11 cellular contexts compared by ENCODE assay signal in genomic region chr11:113873241-113873626, GRCh38. TPM values are rescaled to one million over a fixed set of nuclear protein-coding genes. Genes with fewer than 3 reads are reported as not detected.
DNase-seq lines count a peak whose midpoint lies in the region; ATAC-seq and TF ChIP-seq lines count a peak whose summit lies in the region.
"Had no signal": no experiment of that assay in that cellular context is flagged by ENCODE, and none has a peak within 500 bp of the region (broad histone marks: within the 10 kb centered on the region; RNA-seq: fewer than 3 reads in every experiment).

No MANE protein-coding gene starts in this region.

- H4K20me1 ChIP-seq in hepatocyte (ENCODE audit: insufficient read depth, poor library complexity, severe bottlenecking): peaks cover 4% of the 10 kb centered on the region

- H3K36me3 Mint-ChIP-seq in activated T-cell treated with anti-CD3 and anti-CD28 coated beads, Interleukin-2, amount 50 U/mL, for 24 hours (ENCODE audit: low read depth): peaks cover 5% of the 10 kb centered on the region
- H3K36me3 Mint-ChIP-seq in activated T-helper 2 cell treated with anti-CD3 and anti-CD28 coated beads, Interferon-gamma antibody, Interleukin-2, Interleukin-4, amounts not matched to agents 10 μg/mL and 5 μg/mL and 100 μg/mL, durations not matched to agents 14 hours and 24 hours and 36 hours (ENCODE audit: low read depth): peaks cover 27% of the 10 kb centered on the region

- H3K4me1 Mint-ChIP-seq in activated T-cell treated with anti-CD3 and anti-CD28 coated beads, Interleukin-2, amount 50 U/mL, for 24 hours (ENCODE audit: low read depth): peaks cover 42% of the 10 kb centered on the region
- peaks cover 49% of the 10 kb centered on the region for H3K4me1 Mint-ChIP-seq in activated T-helper 2 cell treated with anti-CD3 and anti-CD28 coated beads, Interferon-gamma antibody, Interleukin-2, Interleukin-4, amounts not matched to agents 10 μg/mL and 5 μg/mL and 100 μg/mL, durations not matched to agents 14 hours and 24 hours and 36 hours (ENCODE audit: low read depth)
- peaks cover 56% of the 10 kb centered on the region for H3K4me1 Mint-ChIP-seq in stimulated activated naive CD8-positive, alpha-beta T cell treated with anti-CD3 and anti-CD28 coated beads, Interleukin-15, amount 100 ng/mL, for 72 hours

- no peak for TF ChIP-seq CTCF in hepatocyte (IDR thresholded peaks at IDR 0.05; ENCODE audit: poor library complexity)

- WGBS in hepatocyte (ENCODE audit: low lambda C conversion rate, missing lambda C conversion rate): 32% methylated on average over 5 of the region's 5 CpGs

- no peak overlapping the region for H3K4me3 ChIP-seq in hepatocyte

- no peaks in the 10 kb centered on the region for H3K27me3 Mint-ChIP-seq in activated T-cell treated with anti-CD3 and anti-CD28 coated beads, Interleukin-2, amount 50 U/mL, for 24 hours
- H3K27me3 Mint-ChIP-seq in activated T-helper 2 cell treated with anti-CD3 and anti-CD28 coated beads, Interferon-gamma antibody, Interleukin-2, Interleukin-4, amounts not matched to agents 10 μg/mL and 5 μg/mL and 100 μg/mL, durations not matched to agents 14 hours and 24 hours and 36 hours (ENCODE audit: low read depth): no peaks in the 10 kb centered on the region
- no peaks in the 10 kb centered on the region for H3K27me3 Mint-ChIP-seq in stimulated activated naive CD8-positive, alpha-beta T cell treated with anti-CD3 and anti-CD28 coated beads, Interleukin-15, amount 100 ng/mL, for 72 hours

- ATAC-seq in stimulated activated naive CD8-positive, alpha-beta T cell treated with anti-CD3 and anti-CD28 coated beads, Interleukin-15, amount 100 ng/mL, for 72 hours: no peak
- no peak for ATAC-seq in HG03159 (IDR thresholded peaks at IDR 0.05; ENCODE audit: unreplicated experiment)

- no peak overlapping the region for H3K27ac ChIP-seq in hepatocyte
- H3K27ac ChIP-seq: HL-60 had no signal

- peaks cover 12% of the 10 kb centered on the region for H3K4me1 ChIP-seq in hepatocyte (ENCODE audit: insufficient read depth)

- H2AFZ ChIP-seq in hepatocyte: no peak overlapping the region

- H3K4me2 ChIP-seq in hepatocyte: peak overlapping the region; percentile 88

- H3K9me3 Mint-ChIP-seq in activated T-cell treated with anti-CD3 and anti-CD28 coated beads, Interleukin-2, amount 50 U/mL, for 24 hours: no peaks in the 10 kb centered on the region
- H3K9me3 Mint-ChIP-seq in activated T-helper 2 cell treated with anti-CD3 and anti-CD28 coated beads, Interferon-gamma antibody, Interleukin-2, Interleukin-4, amounts not matched to agents 10 μg/mL and 5 μg/mL and 100 μg/mL, durations not matched to agents 14 hours and 24 hours and 36 hours: no peaks in the 10 kb centered on the region
- peaks cover 0 to 5% of the 10 kb centered on the region in 2 donors for H3K9me3 Mint-ChIP-seq in stimulated activated naive CD8-positive, alpha-beta T cell treated with anti-CD3 and anti-CD28 coated beads, Interleukin-15, amount 100 ng/mL, for 72 hours

- peak overlapping the region; percentile 30 for H3K4me3 Mint-ChIP-seq in activated T-cell treated with anti-CD3 and anti-CD28 coated beads, Interleukin-2, amount 50 U/mL, for 24 hours
- peak overlapping the region; percentile 95 for H3K4me3 Mint-ChIP-seq in activated T-helper 2 cell treated with anti-CD3 and anti-CD28 coated beads, Interferon-gamma antibody, Interleukin-2, Interleukin-4, amounts not matched to agents 10 μg/mL and 5 μg/mL and 100 μg/mL, durations not matched to agents 14 hours and 24 hours and 36 hours (ENCODE audit: low read depth)
- peak overlapping the region; percentile 80 to 97 for H3K4me3 Mint-ChIP-seq in stimulated activated naive CD8-positive, alpha-beta T cell treated with anti-CD3 and anti-CD28 coated beads, Interleukin-15, amount 100 ng/mL, for 72 hours

- no peaks in the 10 kb centered on the region for H3K27me3 ChIP-seq in hepatocyte

- no peak for DNase-seq in activated T-cell treated with anti-CD3 and anti-CD28 coated beads, Interleukin-2, amount 50 U/mL, for 24 hours
- DNase-seq in activated T-cell treated with anti-CD3 and anti-CD28 coated beads, Interleukin-2, amount 50 U/mL, for 48 hours: no peak
- DNase-seq in activated T-helper 2 cell treated with anti-CD3 and anti-CD28 coated beads, Interferon-gamma antibody, Interleukin-2, Interleukin-4, amounts not matched to agents 10 μg/mL and 5 μg/mL and 100 μg/mL, durations not matched to agents 14 hours and 24 hours and 36 hours (ENCODE audit: low spot score): no peak
- DNase-seq in hepatocyte (ENCODE audit: low spot score) (no peak), activated gamma-delta T cell treated with Interleukin-2 at 50 U/mL for 16 hours (no peak), OCI-M2 (lab: John Stamatoyannopoulos, UW; ENCODE audit: unreplicated experiment) (no peak)
- no peak for DNase-seq in stimulated activated naive CD8-positive, alpha-beta T cell treated with anti-CD3 and anti-CD28 coated beads, Interleukin-15, amount 100 ng/mL, for 72 hours
- DNase-seq: activated naive CD4-positive, alpha-beta T cell treated with Interleukin-2 at 50 U/mL for 16 hours; kidney had no signal

- intact Hi-C loops in activated T-helper 2 cell treated with anti-CD3 and anti-CD28 coated beads, Interferon-gamma antibody, Interleukin-2, Interleukin-4, amounts not matched to agents 10 μg/mL and 5 μg/mL and 100 μg/mL, durations not matched to agents 14 hours and 24 hours and 36 hours (cut with micrococcal nuclease): no loop called here

- H3K27ac Mint-ChIP-seq in activated T-cell treated with anti-CD3 and anti-CD28 coated beads, Interleukin-2, amount 50 U/mL, for 24 hours: no peak overlapping the region
- no peak overlapping the region for H3K27ac Mint-ChIP-seq in activated T-helper 2 cell treated with anti-CD3 and anti-CD28 coated beads, Interferon-gamma antibody, Interleukin-2, Interleukin-4, amounts not matched to agents 10 μg/mL and 5 μg/mL and 100 μg/mL, durations not matched to agents 14 hours and 24 hours and 36 hours
- H3K27ac Mint-ChIP-seq in stimulated activated naive CD8-positive, alpha-beta T cell treated with anti-CD3 and anti-CD28 coated beads, Interleukin-15, amount 100 ng/mL, for 72 hours: no peak overlapping the region

- H3K9me2 ChIP-seq in hepatocyte (replicated peaks; ENCODE audit: insufficient read depth): no peaks in the 10 kb centered on the region

- no peaks in the 10 kb centered on the region for H3K9me3 ChIP-seq in hepatocyte (ENCODE audit: low read depth)

- no peaks in the 10 kb centered on the region for H3K36me3 ChIP-seq in hepatocyte (replicated peaks; ENCODE audit: insufficient read depth, low read depth)

- peaks cover 43% of the 10 kb centered on the region for H3K79me2 ChIP-seq in hepatocyte

RNA-seq across cellular contexts. Expression of gene USP28, which starts 2.1 kb away (rescaled TPM):
- total RNA-seq in activated T-helper 2 cell treated with anti-CD3 and anti-CD28 coated beads, Interferon-gamma antibody, Interleukin-2, Interleukin-4, amounts not matched to agents 10 μg/mL and 5 μg/mL and 100 μg/mL, durations not matched to agents 14 hours and 24 hours and 36 hours: 34.8 and 38.4 TPM in 2 replicates
- 32.1 and 39.5 TPM in 2 replicates for total RNA-seq in hepatocyte
- 12.5 and 16.1 TPM in 2 replicates for polyA plus RNA-seq in hepatocyte

RNA-seq across cellular contexts. Expression of gene HTR3B, which starts 31.4 kb away (rescaled TPM):
- not detected in 2 replicates for total RNA-seq in activated T-helper 2 cell treated with anti-CD3 and anti-CD28 coated beads, Interferon-gamma antibody, Interleukin-2, Interleukin-4, amounts not matched to agents 10 μg/mL and 5 μg/mL and 100 μg/mL, durations not matched to agents 14 hours and 24 hours and 36 hours
- 0.16 and 0.77 TPM in 2 replicates for total RNA-seq in hepatocyte
- 0.42 TPM in 1 of 2 replicates, not detected in the other for polyA plus RNA-seq in hepatocyte

Comparison
In these comparisons a context has a peak if more than half of its experiments do, and no peak if none do; other contexts are left out.
1. H3K4me3 Mint-ChIP-seq: peak in every context shown above with its lines; median percentile 95 in activated T-helper 2 cell treated with anti-CD3 and anti-CD28 coated beads, Interferon-gamma antibody, Interleukin-2, Interleukin-4, amounts not matched to agents 10 μg/mL and 5 μg/mL and 100 μg/mL, durations not matched to agents 14 hours and 24 hours and 36 hours; 88 in stimulated activated naive CD8-positive, alpha-beta T cell treated with anti-CD3 and anti-CD28 coated beads, Interleukin-15, amount 100 ng/mL, for 72 hours; 30 in activated T-cell treated with anti-CD3 and anti-CD28 coated beads, Interleukin-2, amount 50 U/mL, for 24 hours.